Comparison of ENCODE assay signal across 14 cellular contexts in the genomic region with DNA sequence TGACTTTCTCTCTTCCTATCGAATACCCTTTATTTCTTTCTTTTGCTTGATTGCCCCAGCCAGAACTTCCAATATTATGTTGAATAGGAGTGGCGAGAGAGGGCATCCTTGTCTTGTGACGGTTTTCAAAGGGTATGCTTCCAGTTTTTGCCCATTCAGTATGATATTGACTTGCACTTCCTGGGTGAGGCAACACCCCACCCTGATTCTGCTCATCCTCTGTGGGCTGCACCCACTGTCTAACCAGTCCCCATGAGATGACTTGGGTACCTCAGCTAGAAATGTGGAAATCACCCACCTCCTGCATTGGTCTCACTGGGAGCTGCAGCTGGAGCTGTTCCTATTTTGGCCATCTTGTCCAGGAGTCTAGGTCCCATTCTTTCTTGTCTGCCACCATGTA. TPM values are rescaled to one million over a fixed set of nuclear protein-coding genes. Genes with fewer than 3 reads are reported as not detected.
DNase-seq lines count a peak whose midpoint lies in the region; ATAC-seq and TF ChIP-seq lines count a peak whose summit lies in the region.
"Had no signal": no experiment of that assay in that cellular context is flagged by ENCODE, and none has a peak within 500 bp of the region (broad histone marks: within the 10 kb centered on the region; RNA-seq: fewer than 3 reads in every experiment).

No MANE protein-coding gene starts in this region.

- no peaks in the 10 kb centered on the region for H3K4me1 ChIP-seq in CD4-positive, CD25-positive, alpha-beta regulatory T cell (ENCODE audit: control insufficient read depth, insufficient read depth, low read length, poor library complexity, severe bottlenecking)

- peaks cover 0 to 9% (median under 1%) of the 10 kb centered on the region in 7 donors for H3K9me3 Mint-ChIP-seq in CD4-positive, CD25-positive, alpha-beta regulatory T cell
- H3K9me3 Mint-ChIP-seq in activated T-helper 17 cell treated with anti-CD3 and anti-CD28 coated beads, Interleukin-2, amount 50 U/mL, for 72 hours = no peaks in the 10 kb centered on the region
- H3K9me3 Mint-ChIP-seq in naive thymus-derived CD8-positive, alpha-beta T cell = peaks cover 0 to 14% (median 0%) of the 10 kb centered on the region in 9 donors

- H3K4me3 ChIP-seq in CD4-positive, CD25-positive, alpha-beta regulatory T cell (ENCODE audit: low read depth, low read length) = peak overlapping the region; percentile 62
- H3K4me3 ChIP-seq in GM12865 (ENCODE audit: low read depth, low read length) = peak overlapping the region; percentile 49

- H3K4me3 Mint-ChIP-seq in CD4-positive, CD25-positive, alpha-beta regulatory T cell = peak overlapping the region; percentile 27 to 86 (median 82)
- peak overlapping the region; percentile 73 for H3K4me3 Mint-ChIP-seq in activated T-helper 17 cell treated with anti-CD3 and anti-CD28 coated beads, Interleukin-2, amount 50 U/mL, for 72 hours
- peak overlapping the region; percentile 25 to 94 (median 84) for H3K4me3 Mint-ChIP-seq in naive thymus-derived CD8-positive, alpha-beta T cell

- no peak overlapping the region for H3K27ac ChIP-seq in CD4-positive, CD25-positive, alpha-beta regulatory T cell (ENCODE audit: insufficient read depth, low read length, poor library complexity, severe bottlenecking)
- H3K27ac ChIP-seq: HL-60 had no signal

- H3K27me3 Mint-ChIP-seq in CD4-positive, CD25-positive, alpha-beta regulatory T cell = no peaks in the 10 kb centered on the region
- H3K27me3 Mint-ChIP-seq in activated T-helper 17 cell treated with anti-CD3 and anti-CD28 coated beads, Interleukin-2, amount 50 U/mL, for 72 hours = no peaks in the 10 kb centered on the region
- peaks cover 0 to 11% (median 10%) of the 10 kb centered on the region in 5 donors for H3K27me3 Mint-ChIP-seq in naive thymus-derived CD8-positive, alpha-beta T cell

- peak in 1 of 2 donors; percentile 63 for ATAC-seq in CD4-positive, CD25-positive, alpha-beta regulatory T cell (ENCODE audit: low read depth in 2 of 2)
- no peak for ATAC-seq in activated T-helper 17 cell treated with anti-CD3 and anti-CD28 coated beads, Interleukin-2, amount 50 U/mL, for 72 hours (replicated peaks)
- no peak for ATAC-seq in naive thymus-derived CD8-positive, alpha-beta T cell
- no peak for ATAC-seq in esophagus mucosa
- ATAC-seq: right cardiac atrium had no signal

- peak in 1 of 3 donors; percentile 13 for DNase-seq in CD4-positive, CD25-positive, alpha-beta regulatory T cell
- DNase-seq in GM12865 (ENCODE audit: low read depth) (peak; percentile 6), NCI-H1105 treated with DMSO at 0.1 percent for 48 hours (lab: John Stamatoyannopoulos, UW) (no peak), DMS79 treated with DMSO at 0.1 percent for 48 hours (lab: John Stamatoyannopoulos, UW) (no peak)
- DNase-seq in naive thymus-derived CD8-positive, alpha-beta T cell = peak in 3 of 10 donors; percentile 1 to 22 (median 1)
- DNase-seq in stimulated activated CD4-positive, alpha-beta T cell treated with anti-CD3 and anti-CD28 coated beads, Interleukin-4, amount 100 ng/mL, for 1 hour = no peak
- DNase-seq: aorta, kidney, right cardiac atrium had no signal

- POLR2A ChIA-PET in naive thymus-derived CD8-positive, alpha-beta T cell (lab: Charles Lee) = no interaction called here

- H3K27me3 ChIP-seq in CD4-positive, CD25-positive, alpha-beta regulatory T cell (ENCODE audit: control insufficient read depth, insufficient read depth, low read length) = no peaks in the 10 kb centered on the region

- no peaks in the 10 kb centered on the region for H3K36me3 Mint-ChIP-seq in CD4-positive, CD25-positive, alpha-beta regulatory T cell
- H3K36me3 Mint-ChIP-seq in activated T-helper 17 cell treated with anti-CD3 and anti-CD28 coated beads, Interleukin-2, amount 50 U/mL, for 72 hours (ENCODE audit: low read depth) = no peaks in the 10 kb centered on the region
- H3K36me3 Mint-ChIP-seq in naive thymus-derived CD8-positive, alpha-beta T cell = peaks cover 0 to 8% (median 0%) of the 10 kb centered on the region in 3 donors

- peak overlapping the region in 2 of 3 donors; percentile 69 to 100 for H3K27ac Mint-ChIP-seq in CD4-positive, CD25-positive, alpha-beta regulatory T cell
- no peak overlapping the region for H3K27ac Mint-ChIP-seq in activated T-helper 17 cell treated with anti-CD3 and anti-CD28 coated beads, Interleukin-2, amount 50 U/mL, for 72 hours
- H3K27ac Mint-ChIP-seq in naive thymus-derived CD8-positive, alpha-beta T cell = peak overlapping the region in 9 of 10 donors; percentile 25 to 94 (median 86)

- H3K9me3 ChIP-seq in CD4-positive, CD25-positive, alpha-beta regulatory T cell (ENCODE audit: control insufficient read depth in 2 of 2, low read length in 2 of 2) = no peaks in the 10 kb centered on the region

- H3K36me3 ChIP-seq in CD4-positive, CD25-positive, alpha-beta regulatory T cell (ENCODE audit: control insufficient read depth, insufficient read depth, low read length) = no peaks in the 10 kb centered on the region

- no peaks in the 10 kb centered on the region for H3K4me1 Mint-ChIP-seq in CD4-positive, CD25-positive, alpha-beta regulatory T cell
- H3K4me1 Mint-ChIP-seq in activated T-helper 17 cell treated with anti-CD3 and anti-CD28 coated beads, Interleukin-2, amount 50 U/mL, for 72 hours = no peaks in the 10 kb centered on the region
- H3K4me1 Mint-ChIP-seq in naive thymus-derived CD8-positive, alpha-beta T cell = peaks cover 0 to 15% (median under 1%) of the 10 kb centered on the region in 4 donors

- TF ChIP-seq CTCF in GM12865 (IDR thresholded peaks at IDR 0.05; ENCODE audit: insufficient read depth, low read depth, low read length, missing control alignments) = no peak

RNA-seq across cellular contexts. Expression of a gene that starts 44.8 kb away (rescaled TPM):
- total RNA-seq in CD4-positive, CD25-positive, alpha-beta regulatory T cell = not detected
- under 1 TPM in 1 of 4 donors, not detected in 3; 0.17 TPM for polyA plus RNA-seq in CD4-positive, CD25-positive, alpha-beta regulatory T cell
- not detected for total RNA-seq in activated T-helper 17 cell treated with anti-CD3 and anti-CD28 coated beads, Interleukin-2, amount 50 U/mL, for 72 hours
- total RNA-seq in naive thymus-derived CD8-positive, alpha-beta T cell = under 1 TPM; 0.26 to 0.58 TPM
- polyA plus RNA-seq in naive thymus-derived CD8-positive, alpha-beta T cell = not detected
- 0.08 TPM for total RNA-seq in esophagus mucosa
- total RNA-seq: fibroblast of villous mesenchyme, MCF 10A had no signal
